In genomic region chr17:40317880-40318834, GRCh38 we compare ENCODE assay signal across 8 cellular contexts. TPM values are rescaled to one million over a fixed set of nuclear protein-coding genes. Genes with fewer than 3 reads are reported as not detected.
A peak's percentile ranks its signal among the peaks of the same experiment; 100 is the strongest.
DNase-seq lines count a peak whose midpoint lies in the region; ATAC-seq, FAIRE-seq and TF ChIP-seq lines count a peak whose summit lies in the region.

No MANE protein-coding gene starts in this region.

- H3K9me3 ChIP-seq in aorta (ENCODE audit: control insufficient read depth, low read length), result no peaks in the 10 kb centered on the region

- intact Hi-C loops in aorta (cut with DNase I), result no loop called here

- H3K4me1 ChIP-seq in rectal smooth muscle tissue (ENCODE audit: control insufficient read depth, insufficient read depth, low read length), result peaks cover 58% of the 10 kb centered on the region
- peaks cover under 1 to 5% of the 10 kb centered on the region in 2 donors for H3K4me1 ChIP-seq in aorta (ENCODE audit: control insufficient read depth in 1 of 2, insufficient read depth in 2 of 2, low read length in 2 of 2)

- H3K27me3 ChIP-seq in rectal smooth muscle tissue (ENCODE audit: control insufficient read depth, insufficient read depth, low read length) (no peaks in the 10 kb centered on the region), aorta (ENCODE audit: control insufficient read depth in 1 of 2, insufficient read depth in 2 of 2, low read length in 1 of 2) (no peaks in the 10 kb centered on the region)

- ATAC-seq in HG02852 (IDR thresholded peaks at IDR 0.05; ENCODE audit: unreplicated experiment), result peak; percentile 69
- ATAC-seq in aorta (ENCODE audit: low FRiP score), result peak; percentile 94

- peak overlapping the region; percentile 51 for H3K9ac ChIP-seq in rectal smooth muscle tissue (ENCODE audit: low read length)

- WGBS in aorta, 2 donors, result 0% methylated on average over 70 of the region's 70 CpGs

- FAIRE-seq in GM12892 (lab: Jason Lieb, UNC), result peak; percentile 98

- DNase-seq in GM12892 (ENCODE audit: insufficient read length) (peak; percentile 98), NCI-H1694 treated with DMSO at 0.1 percent for 48 hours (lab: John Stamatoyannopoulos, UW) (peak; percentile 89), T-helper 2 cell (peak; percentile 85 to 95 (median 87)), anterior cingulate cortex (lab: John Stamatoyannopoulos, UW) (peak in 56 of 58 donors; percentile 33 to 96 (median 85)), hepatic stellate cell (ENCODE audit: low spot score) (peak; percentile 99), aorta (peak; percentile 97)

- TF ChIP-seq POLR2A in GM12892 (IDR thresholded peaks at IDR 0.05; ENCODE audit: low read depth, low read length), result peak; percentile 60; the same call in 1 of the 2 replicates

- H3K36me3 ChIP-seq in rectal smooth muscle tissue (ENCODE audit: control insufficient read depth, insufficient read depth, low read length) (no peaks in the 10 kb centered on the region), aorta (ENCODE audit: control insufficient read depth in 1 of 2, insufficient read depth in 2 of 2, low read length in 1 of 2) (no peaks in the 10 kb centered on the region)

- H3K27ac ChIP-seq in rectal smooth muscle tissue (ENCODE audit: low read depth, low read length) (peak overlapping the region; percentile 80), aorta (ENCODE audit: low read depth in 1 of 2, low read length in 2 of 2) (peak overlapping the region in 1 of 2 donors; percentile 82)

- H3K4me3 ChIP-seq in rectal smooth muscle tissue (ENCODE audit: low read length) (peak overlapping the region; percentile 89), aorta (ENCODE audit: low read length in 2 of 2) (peak overlapping the region; percentile 73 to 78)

RNA-seq across cellular contexts. Expression of gene RARA, which starts 9.2 kb away (rescaled TPM):
- 24.3 TPM for polyA plus RNA-seq in GM12892 (2012; ENCODE audit: missing spikeins)
- 10 to 100 TPM; 52.7 to 88.3 TPM for total RNA-seq in aorta
- polyA plus RNA-seq in aorta, result 10 to 100 TPM; 10.6 to 25.6 TPM

RNA-seq across cellular contexts. Expression of gene CDC6, which starts 30.5 kb away (rescaled TPM):
- polyA plus RNA-seq in GM12892 (2012; ENCODE audit: missing spikeins), result 39.5 TPM
- total RNA-seq in aorta, result 1 to 10 TPM; 1.7 to 2.5 TPM
- polyA plus RNA-seq in aorta, result 1 to 10 TPM in 1 of 2 donors, under 1 TPM in 1; 0.38 to 1.6 TPM

RNA-seq across cellular contexts. Expression of gene GJD3, which starts 46.4 kb away (rescaled TPM):
- polyA plus RNA-seq in GM12892 (2012; ENCODE audit: missing spikeins), result not detected
- total RNA-seq in aorta, result 1 to 10 TPM; 1.8 to 2.2 TPM
- polyA plus RNA-seq in aorta, result not detected
